Comparison of ENCODE assay signal across 1 cellular context in the genomic region with DNA sequence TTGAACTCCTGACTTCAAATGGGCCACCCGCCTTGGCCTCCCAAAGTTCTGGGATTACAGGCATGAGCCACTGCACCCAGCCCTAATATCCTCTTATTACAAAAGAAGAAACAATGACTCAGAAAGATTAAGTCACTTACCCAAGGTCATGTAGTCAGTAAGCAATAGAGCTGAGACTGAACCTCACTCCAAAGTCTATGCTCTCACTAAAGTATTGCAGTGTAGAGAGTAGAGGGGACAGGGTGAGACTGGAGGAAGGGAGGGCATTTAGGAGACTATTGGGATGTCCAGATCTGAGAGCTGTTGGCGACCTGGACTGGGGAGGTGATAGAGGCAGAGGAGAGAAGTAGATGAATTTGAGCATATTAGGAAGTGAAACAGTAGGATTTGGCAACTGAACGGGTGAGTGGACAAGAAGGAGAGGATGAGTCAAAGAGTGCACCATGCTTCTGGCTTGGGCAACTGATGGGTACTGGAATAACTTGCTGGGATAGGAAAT.
TF ChIP-seq lines count a peak whose summit lies in the region.

No MANE protein-coding gene starts in this region.

TF ChIP-seq in GM23338, 12 proteins besides CTCF, POLR2A, EP300 and RAD21 (continued from another document):
- TF ChIP-seq, protein P1, sequence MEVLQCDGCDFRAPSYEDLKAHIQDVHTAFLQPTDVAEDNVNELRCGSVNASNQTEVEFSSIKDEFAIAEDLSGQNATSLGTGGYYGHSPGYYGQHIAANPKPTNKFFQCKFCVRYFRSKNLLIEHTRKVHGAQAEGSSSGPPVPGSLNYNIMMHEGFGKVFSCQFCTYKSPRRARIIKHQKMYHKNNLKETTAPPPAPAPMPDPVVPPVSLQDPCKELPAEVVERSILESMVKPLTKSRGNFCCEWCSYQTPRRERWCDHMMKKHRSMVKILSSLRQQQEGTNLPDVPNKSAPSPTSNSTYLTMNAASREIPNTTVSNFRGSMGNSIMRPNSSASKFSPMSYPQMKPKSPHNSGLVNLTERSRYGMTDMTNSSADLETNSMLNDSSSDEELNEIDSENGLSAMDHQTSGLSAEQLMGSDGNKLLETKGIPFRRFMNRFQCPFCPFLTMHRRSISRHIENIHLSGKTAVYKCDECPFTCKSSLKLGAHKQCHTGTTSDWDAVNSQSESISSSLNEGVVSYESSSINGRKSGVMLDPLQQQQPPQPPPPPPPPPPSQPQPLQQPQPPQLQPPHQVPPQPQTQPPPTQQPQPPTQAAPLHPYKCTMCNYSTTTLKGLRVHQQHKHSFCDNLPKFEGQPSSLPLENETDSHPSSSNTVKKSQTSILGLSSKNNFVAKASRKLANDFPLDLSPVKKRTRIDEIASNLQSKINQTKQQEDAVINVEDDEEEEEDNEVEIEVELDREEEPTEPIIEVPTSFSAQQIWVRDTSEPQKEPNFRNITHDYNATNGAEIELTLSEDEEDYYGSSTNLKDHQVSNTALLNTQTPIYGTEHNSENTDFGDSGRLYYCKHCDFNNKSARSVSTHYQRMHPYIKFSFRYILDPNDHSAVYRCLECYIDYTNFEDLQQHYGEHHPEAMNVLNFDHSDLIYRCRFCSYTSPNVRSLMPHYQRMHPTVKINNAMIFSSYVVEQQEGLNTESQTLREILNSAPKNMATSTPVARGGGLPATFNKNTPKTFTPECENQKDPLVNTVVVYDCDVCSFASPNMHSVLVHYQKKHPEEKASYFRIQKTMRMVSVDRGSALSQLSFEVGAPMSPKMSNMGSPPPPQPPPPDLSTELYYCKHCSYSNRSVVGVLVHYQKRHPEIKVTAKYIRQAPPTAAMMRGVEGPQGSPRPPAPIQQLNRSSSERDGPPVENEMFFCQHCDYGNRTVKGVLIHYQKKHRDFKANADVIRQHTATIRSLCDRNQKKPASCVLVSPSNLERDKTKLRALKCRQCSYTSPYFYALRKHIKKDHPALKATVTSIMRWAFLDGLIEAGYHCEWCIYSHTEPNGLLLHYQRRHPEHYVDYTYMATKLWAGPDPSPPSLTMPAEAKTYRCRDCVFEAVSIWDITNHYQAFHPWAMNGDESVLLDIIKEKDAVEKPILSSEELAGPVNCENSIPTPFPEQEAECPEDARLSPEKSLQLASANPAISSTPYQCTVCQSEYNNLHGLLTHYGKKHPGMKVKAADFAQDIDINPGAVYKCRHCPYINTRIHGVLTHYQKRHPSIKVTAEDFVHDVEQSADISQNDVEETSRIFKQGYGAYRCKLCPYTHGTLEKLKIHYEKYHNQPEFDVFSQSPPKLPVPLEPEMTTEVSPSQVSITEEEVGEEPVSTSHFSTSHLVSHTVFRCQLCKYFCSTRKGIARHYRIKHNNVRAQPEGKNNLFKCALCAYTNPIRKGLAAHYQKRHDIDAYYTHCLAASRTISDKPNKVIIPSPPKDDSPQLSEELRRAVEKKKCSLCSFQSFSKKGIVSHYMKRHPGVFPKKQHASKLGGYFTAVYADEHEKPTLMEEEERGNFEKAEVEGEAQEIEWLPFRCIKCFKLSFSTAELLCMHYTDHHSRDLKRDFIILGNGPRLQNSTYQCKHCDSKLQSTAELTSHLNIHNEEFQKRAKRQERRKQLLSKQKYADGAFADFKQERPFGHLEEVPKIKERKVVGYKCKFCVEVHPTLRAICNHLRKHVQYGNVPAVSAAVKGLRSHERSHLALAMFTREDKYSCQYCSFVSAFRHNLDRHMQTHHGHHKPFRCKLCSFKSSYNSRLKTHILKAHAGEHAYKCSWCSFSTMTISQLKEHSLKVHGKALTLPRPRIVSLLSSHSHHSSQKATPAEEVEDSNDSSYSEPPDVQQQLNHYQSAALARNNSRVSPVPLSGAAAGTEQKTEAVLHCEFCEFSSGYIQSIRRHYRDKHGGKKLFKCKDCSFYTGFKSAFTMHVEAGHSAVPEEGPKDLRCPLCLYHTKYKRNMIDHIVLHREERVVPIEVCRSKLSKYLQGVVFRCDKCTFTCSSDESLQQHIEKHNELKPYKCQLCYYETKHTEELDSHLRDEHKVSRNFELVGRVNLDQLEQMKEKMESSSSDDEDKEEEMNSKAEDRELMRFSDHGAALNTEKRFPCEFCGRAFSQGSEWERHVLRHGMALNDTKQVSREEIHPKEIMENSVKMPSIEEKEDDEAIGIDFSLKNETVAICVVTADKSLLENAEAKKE (CRISPR knock-in tag; IDR thresholded peaks at IDR 0.05) = no peak
- TF ChIP-seq STAT1 (IDR thresholded peaks at IDR 0.05; ENCODE audit: unreplicated experiment) (no peak), CREB1 (CRISPR knock-in tag; IDR thresholded peaks at IDR 0.05; ENCODE audit: low read depth) (no peak)
- TF ChIP-seq, protein P2, sequence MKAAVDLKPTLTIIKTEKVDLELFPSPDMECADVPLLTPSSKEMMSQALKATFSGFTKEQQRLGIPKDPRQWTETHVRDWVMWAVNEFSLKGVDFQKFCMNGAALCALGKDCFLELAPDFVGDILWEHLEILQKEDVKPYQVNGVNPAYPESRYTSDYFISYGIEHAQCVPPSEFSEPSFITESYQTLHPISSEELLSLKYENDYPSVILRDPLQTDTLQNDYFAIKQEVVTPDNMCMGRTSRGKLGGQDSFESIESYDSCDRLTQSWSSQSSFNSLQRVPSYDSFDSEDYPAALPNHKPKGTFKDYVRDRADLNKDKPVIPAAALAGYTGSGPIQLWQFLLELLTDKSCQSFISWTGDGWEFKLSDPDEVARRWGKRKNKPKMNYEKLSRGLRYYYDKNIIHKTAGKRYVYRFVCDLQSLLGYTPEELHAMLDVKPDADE (IDR thresholded peaks at IDR 0.05) = no peak
- TF ChIP-seq, protein P3, sequence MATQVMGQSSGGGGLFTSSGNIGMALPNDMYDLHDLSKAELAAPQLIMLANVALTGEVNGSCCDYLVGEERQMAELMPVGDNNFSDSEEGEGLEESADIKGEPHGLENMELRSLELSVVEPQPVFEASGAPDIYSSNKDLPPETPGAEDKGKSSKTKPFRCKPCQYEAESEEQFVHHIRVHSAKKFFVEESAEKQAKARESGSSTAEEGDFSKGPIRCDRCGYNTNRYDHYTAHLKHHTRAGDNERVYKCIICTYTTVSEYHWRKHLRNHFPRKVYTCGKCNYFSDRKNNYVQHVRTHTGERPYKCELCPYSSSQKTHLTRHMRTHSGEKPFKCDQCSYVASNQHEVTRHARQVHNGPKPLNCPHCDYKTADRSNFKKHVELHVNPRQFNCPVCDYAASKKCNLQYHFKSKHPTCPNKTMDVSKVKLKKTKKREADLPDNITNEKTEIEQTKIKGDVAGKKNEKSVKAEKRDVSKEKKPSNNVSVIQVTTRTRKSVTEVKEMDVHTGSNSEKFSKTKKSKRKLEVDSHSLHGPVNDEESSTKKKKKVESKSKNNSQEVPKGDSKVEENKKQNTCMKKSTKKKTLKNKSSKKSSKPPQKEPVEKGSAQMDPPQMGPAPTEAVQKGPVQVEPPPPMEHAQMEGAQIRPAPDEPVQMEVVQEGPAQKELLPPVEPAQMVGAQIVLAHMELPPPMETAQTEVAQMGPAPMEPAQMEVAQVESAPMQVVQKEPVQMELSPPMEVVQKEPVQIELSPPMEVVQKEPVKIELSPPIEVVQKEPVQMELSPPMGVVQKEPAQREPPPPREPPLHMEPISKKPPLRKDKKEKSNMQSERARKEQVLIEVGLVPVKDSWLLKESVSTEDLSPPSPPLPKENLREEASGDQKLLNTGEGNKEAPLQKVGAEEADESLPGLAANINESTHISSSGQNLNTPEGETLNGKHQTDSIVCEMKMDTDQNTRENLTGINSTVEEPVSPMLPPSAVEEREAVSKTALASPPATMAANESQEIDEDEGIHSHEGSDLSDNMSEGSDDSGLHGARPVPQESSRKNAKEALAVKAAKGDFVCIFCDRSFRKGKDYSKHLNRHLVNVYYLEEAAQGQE (IDR thresholded peaks at IDR 0.05; ENCODE audit: unreplicated experiment) = no peak
